In genomic region chr4:6420972-6421371, GRCh38 we compare ENCODE assay signal across 19 cellular contexts. TPM values are rescaled to one million over a fixed set of nuclear protein-coding genes. Genes with fewer than 3 reads are reported as not detected.
A peak's percentile ranks its signal among the peaks of the same experiment; 100 is the strongest.
DNase-seq lines count a peak whose midpoint lies in the region; ATAC-seq, FAIRE-seq and TF ChIP-seq lines count a peak whose summit lies in the region.
"Had no signal": no experiment of that assay in that cellular context is flagged by ENCODE, and none has a peak within 500 bp of the region (broad histone marks: within the 10 kb centered on the region; RNA-seq: fewer than 3 reads in every experiment).

No MANE protein-coding gene starts in this region.

- H4K20me1 ChIP-seq in BLaER1 (no peaks in the 10 kb centered on the region), H1 (replicated peaks in 1 of 2; ENCODE audit: control insufficient read depth in 1 of 2, insufficient read depth in 2 of 2, low read length in 2 of 2) (peaks cover 0 to 3% of the 10 kb centered on the region in 2 experiments)

- TF ChIP-seq RAD21 in Ishikawa (IDR thresholded peaks at IDR 0.05; ENCODE audit: low read depth) = no peak
- no peak for TF ChIP-seq RAD21 in H1 (IDR thresholded peaks at IDR 0.05 in 1 of 2, conservative IDR thresholded peaks at IDR 0.05 in 1 of 2; ENCODE audit: low read depth in 2 of 2, low read length in 2 of 2)

- no peak for ATAC-seq in gastroesophageal sphincter
- ATAC-seq: Panc1 had no signal

- FAIRE-seq in H1 (lab: Jason Lieb, UNC) = no peak

- H3K4ac ChIP-seq in H1 (replicated peaks; ENCODE audit: insufficient read length, low read depth, low read length) = no peak overlapping the region
- H3K4ac ChIP-seq in neuronal stem cell (ENCODE audit: low read length) = no peak overlapping the region

- H3K9me3 ChIP-seq in BLaER1 (0 out of 2 replicates have a peak, but pooled peaks cover 4% of the 10 kb centered on the region), H1 (ENCODE audit: insufficient read depth in 2 of 2, low read depth in 1 of 2, low read length in 1 of 2) (no peaks in the 10 kb centered on the region), neuronal stem cell (replicated peaks in 1 of 2; ENCODE audit: control insufficient read depth in 2 of 2, insufficient read depth in 1 of 2, low read depth in 1 of 2, low read length in 2 of 2) (no peaks in the 10 kb centered on the region), gastroesophageal sphincter (no peaks in the 10 kb centered on the region)
- H3K9me3 ChIP-seq: SK-N-SH had no signal

- TF ChIP-seq EP300 in Ishikawa (IDR thresholded peaks at IDR 0.05; ENCODE audit: borderline replicate concordance) (no peak), H1 (IDR thresholded peaks at IDR 0.05; ENCODE audit: borderline replicate concordance in 1 of 2, low read depth in 2 of 2, low read length in 2 of 2) (no peak), gastroesophageal sphincter (IDR thresholded peaks at IDR 0.05) (no peak)

- CTCF ChIA-PET in H1 (lab: Charles Lee; ENCODE audit: partially characterized antibody) = interaction anchor here (0.8 to 1.2 kb wide), 2 partner anchors 9 to 85 kb away, joined by 3 read pairs; no protein-coding TSS in a partner anchor

- H2BK5ac ChIP-seq in H1 (ENCODE audit: low read depth, low read length) = no peak overlapping the region
- H2BK5ac ChIP-seq in neuronal stem cell (ENCODE audit: low read length) = no peak overlapping the region

- H3K4me2 ChIP-seq in BLaER1 (peak overlapping the region; percentile 72), H1 (ENCODE audit: insufficient read depth in 1 of 2, low read depth in 2 of 2, low read length in 2 of 2) (no peak overlapping the region), neuronal stem cell (ENCODE audit: insufficient read depth, low read length, poor library complexity, severe bottlenecking) (no peak overlapping the region)
- H3K4me2 ChIP-seq: SK-N-SH had no signal

- no peaks in the 10 kb centered on the region for H3K79me2 ChIP-seq in H1 (ENCODE audit: control insufficient read depth in 1 of 2, insufficient read depth in 2 of 2, low read length in 2 of 2)

- H3K18ac ChIP-seq in H1 (ENCODE audit: extremely low read depth, low read length) = no peak overlapping the region
- no peak overlapping the region for H3K18ac ChIP-seq in neuronal stem cell (ENCODE audit: low read length)

- no peak overlapping the region for H3K27ac ChIP-seq in BLaER1
- no peak overlapping the region for H3K27ac ChIP-seq in H1 (ENCODE audit: low read depth, low read length)
- H3K27ac ChIP-seq in neuronal stem cell (replicated peaks; ENCODE audit: low read length) = no peak overlapping the region
- no peak overlapping the region for H3K27ac ChIP-seq in caudate nucleus (ENCODE audit: low read depth, low read length)
- no peak overlapping the region for H3K27ac ChIP-seq in gastroesophageal sphincter

- H3K23ac ChIP-seq in H1 (ENCODE audit: insufficient read length) = no peak overlapping the region
- H3K23ac ChIP-seq in neuronal stem cell (ENCODE audit: low read depth, low read length, poor library complexity) = no peak overlapping the region

- no peak overlapping the region for H3K56ac ChIP-seq in H1 (replicated peaks; ENCODE audit: insufficient read length, low read depth, low read length)

- H4K91ac ChIP-seq in H1 (replicated peaks; ENCODE audit: insufficient read length, low read length) = no peak overlapping the region
- H4K91ac ChIP-seq in neuronal stem cell (ENCODE audit: low read depth, low read length, poor library complexity) = no peak overlapping the region

- H3K14ac ChIP-seq in H1 (ENCODE audit: insufficient read length) (no peak overlapping the region), neuronal stem cell (ENCODE audit: low read length) (no peak overlapping the region)

- H2BK12ac ChIP-seq in H1 (ENCODE audit: low read depth, low read length) (no peak overlapping the region), neuronal stem cell (ENCODE audit: low read length) (no peak overlapping the region)

- 92% methylated on average over 6 of the region's 6 CpGs; no CpG with 5 or more reads in 1 of the 2 experiments for WGBS in H1 (ENCODE audit: extremely low coverage in 1 of 2, insufficient coverage in 1 of 2, insufficient read length in 1 of 2, insufficient replicate concordance in 2 of 2, low coverage in 1 of 2, low lambda C conversion rate in 2 of 2, missing lambda C conversion rate in 1 of 2), 2 experiments
- no CpG with 5 or more reads among the region's 6 CpGs for WGBS in neuronal stem cell (ENCODE audit: extremely low coverage in 2 of 2, insufficient read length in 2 of 2, insufficient replicate concordance in 1 of 2), 2 donors
- 89 to 100% methylated on average over 2 to 3 of the region's 6 CpGs for WGBS in gastroesophageal sphincter (ENCODE audit: low coverage in 1 of 2), 2 donors

- H4K5ac ChIP-seq in H1 (ENCODE audit: insufficient read length, low read depth, low read length) = no peak overlapping the region

- H3K23me2 ChIP-seq in H1 (ENCODE audit: low read depth, low read length) = no peaks in the 10 kb centered on the region; the same call in 1 of the 2 replicates

- no peak for DNase-seq in H1 (ENCODE audit: low read depth in 1 of 2, low spot score in 2 of 2)
- DNase-seq in neuronal stem cell (ENCODE audit: low spot score) = no peak
- no peak for DNase-seq in caudate nucleus (lab: John Stamatoyannopoulos, UW)
- DNase-seq in D341Med (ENCODE audit: low spot score) = no peak
- DNase-seq: CD4-positive, alpha-beta T cell; DMS53; GOT3; KBM-7; NCI-H1105 treated with DMSO at 0.1 percent for 48 hours; NCI-H146; NCI-H1930; NCI-H526 treated with DMSO at 0.1 percent for 48 hours; SK-N-SH; SW 1271 had no signal

- TF ChIP-seq POLR2A in H1 (IDR thresholded peaks at IDR 0.05; ENCODE audit: control extremely low read depth in 1 of 2, low read depth in 2 of 2, low read length in 2 of 2) (no peak), gastroesophageal sphincter (IDR thresholded peaks at IDR 0.05) (no peak)

- no peak overlapping the region for H3K9ac ChIP-seq in BLaER1
- no peak overlapping the region for H3K9ac ChIP-seq in H1 (replicated peaks in 1 of 4; ENCODE audit: extremely low read depth in 1 of 4, low read depth in 3 of 4, low read length in 3 of 4)
- H3K9ac ChIP-seq in neuronal stem cell (ENCODE audit: low read depth, low read length, poor library complexity) = no peak overlapping the region
- H3K9ac ChIP-seq: SK-N-SH had no signal

- H4K8ac ChIP-seq in H1 (ENCODE audit: extremely low read depth, insufficient read depth, low read length) (peak overlapping the region; percentile 64), neuronal stem cell (ENCODE audit: low read depth, low read length) (no peak overlapping the region)

- POLR2A ChIA-PET in H1 (lab: Charles Lee; ENCODE audit: partially characterized antibody) = no interaction called here

- H3K79me1 ChIP-seq in H1 (ENCODE audit: low read depth, low read length) = no peaks in the 10 kb centered on the region
- no peaks in the 10 kb centered on the region for H3K79me1 ChIP-seq in neuronal stem cell (ENCODE audit: low read depth, low read length)

- H3K27me3 ChIP-seq in BLaER1 (no peaks in the 10 kb centered on the region), H1 (replicated peaks in 1 of 4; ENCODE audit: control insufficient read depth in 3 of 4, extremely low read depth in 1 of 4, insufficient read depth in 3 of 4, low read length in 3 of 4) (no peaks in the 10 kb centered on the region), neuronal stem cell (ENCODE audit: control insufficient read depth in 3 of 3, insufficient read depth in 3 of 3, low read depth in 1 of 3, low read length in 3 of 3) (peaks cover 0 to 30% (median 0%) of the 10 kb centered on the region in 3 experiments), gastroesophageal sphincter (peaks cover 41% of the 10 kb centered on the region)

- H3K4me1 ChIP-seq in BLaER1 = peaks cover 63% of the 10 kb centered on the region
- H3K4me1 ChIP-seq in H1 (replicated peaks in 1 of 4; ENCODE audit: control insufficient read depth in 3 of 4, insufficient read depth in 4 of 4, low read length in 3 of 4) = peaks cover 0 to 11% (median 6%) of the 10 kb centered on the region in 4 experiments; a peak in 4 of 7 replicates
- H3K4me1 ChIP-seq in neuronal stem cell (ENCODE audit: control insufficient read depth in 2 of 2, insufficient read depth in 1 of 2, low read depth in 1 of 2, low read length in 2 of 2) = peaks cover 0 to 6% of the 10 kb centered on the region in 2 donors
- H3K4me1 ChIP-seq in gastroesophageal sphincter = no peaks in the 10 kb centered on the region

- H2AK5ac ChIP-seq in H1 (ENCODE audit: low read depth, low read length) (no peak overlapping the region), neuronal stem cell (ENCODE audit: low read depth, low read length) (no peak overlapping the region)

- H2BK20ac ChIP-seq in H1 (ENCODE audit: low read length) = no peak overlapping the region

- H2BK120ac ChIP-seq in H1 (replicated peaks; ENCODE audit: low read depth, low read length) = no peak overlapping the region
- no peak overlapping the region for H2BK120ac ChIP-seq in neuronal stem cell (ENCODE audit: low read depth, low read length)

- TF ChIP-seq CTCF in H1 (IDR thresholded peaks at IDR 0.05; ENCODE audit: control extremely low read depth in 1 of 3, insufficient read depth in 1 of 3, low read depth in 1 of 3, low read length in 3 of 3) (no peak), gastroesophageal sphincter (IDR thresholded peaks at IDR 0.05) (no peak)

- H2AFZ ChIP-seq in H1 (ENCODE audit: low read length) = peak overlapping the region; percentile 67; the same call in 1 of the 2 replicates
- peak overlapping the region; percentile 40 for H2AFZ ChIP-seq in neuronal stem cell (ENCODE audit: low read length)

- H2BK15ac ChIP-seq in H1 (ENCODE audit: low read length) (no peak overlapping the region), neuronal stem cell (ENCODE audit: low read length) (no peak overlapping the region)

- H3K36me3 ChIP-seq in BLaER1 (no peaks in the 10 kb centered on the region), H1 (ENCODE audit: control insufficient read depth in 2 of 4, insufficient read depth in 4 of 4, low read length in 3 of 4) (no peaks in the 10 kb centered on the region), neuronal stem cell (replicated peaks in 1 of 2; ENCODE audit: control insufficient read depth in 2 of 2, insufficient read depth in 2 of 2, low read length in 2 of 2) (no peaks in the 10 kb centered on the region), gastroesophageal sphincter (no peaks in the 10 kb centered on the region)

- no peak overlapping the region for H3K4me3 ChIP-seq in BLaER1
- H3K4me3 ChIP-seq in H1 (ENCODE audit: extremely low read depth in 1 of 4, insufficient read depth in 2 of 4, low read depth in 3 of 4, low read length in 4 of 4) = no peak overlapping the region
- no peak overlapping the region for H3K4me3 ChIP-seq in neuronal stem cell (ENCODE audit: low read length in 2 of 2)
- no peak overlapping the region for H3K4me3 ChIP-seq in gastroesophageal sphincter

RNA-seq across cellular contexts. Expression of gene PPP2R2C, which starts 51.4 kb away (rescaled TPM):
- 6.4 and 7.1 TPM in 2 replicates for total RNA-seq in H1 (2021; fragmentation: NEBNext Ultra II Directional; extraction: Animal tissue kit (Norgen Biotek cat#: 25700))
- 6.4 and 7.5 TPM in 2 replicates for polyA plus RNA-seq in H1 (2011; rRNA removed)
- 7.7 TPM for polyA plus RNA-seq in H1 (2011; cell fraction: cytosol; rRNA removed)
- polyA plus RNA-seq in H1 (2011; cell fraction: nucleus; rRNA removed) = 8.8 TPM
- 4.9 to 7.3 TPM (median 5.8 TPM) in 4 replicates for polyA plus RNA-seq in H1 (2012, experiment 1 of 2)
- polyA plus RNA-seq in H1 (2012, experiment 2 of 2) = 2.3 TPM
- polyA plus RNA-seq in H1 (2013, experiment 1 of 2) = 6.6 TPM
- polyA plus RNA-seq in H1 (2013, experiment 2 of 2) = 6.4 TPM
- polyA minus RNA-seq in H1 (2011; rRNA and poly(A)+ RNA removed) = 14.1 and 14.6 TPM in 2 replicates
- 4.1 TPM for polyA minus RNA-seq in H1 (2011; cell fraction: cytosol; rRNA and poly(A)+ RNA removed)
- 4.2 TPM for polyA minus RNA-seq in H1 (2011; cell fraction: nucleus; rRNA and poly(A)+ RNA removed)
- polyA plus RNA-seq in neuronal stem cell (2013, experiment 1 of 2) = 3.3 TPM
- 3.1 TPM for polyA plus RNA-seq in neuronal stem cell (2013, experiment 2 of 2)
- 1 to 10 TPM in 2 of 4 donors, under 1 TPM in 2; 0.47 to 4.6 (median 1.0) TPM for total RNA-seq in gastroesophageal sphincter
- total RNA-seq: CD4-positive, alpha-beta T cell; OCI-LY7 had no signal
